8 cellular contexts compared by ENCODE assay signal in the genomic region with DNA sequence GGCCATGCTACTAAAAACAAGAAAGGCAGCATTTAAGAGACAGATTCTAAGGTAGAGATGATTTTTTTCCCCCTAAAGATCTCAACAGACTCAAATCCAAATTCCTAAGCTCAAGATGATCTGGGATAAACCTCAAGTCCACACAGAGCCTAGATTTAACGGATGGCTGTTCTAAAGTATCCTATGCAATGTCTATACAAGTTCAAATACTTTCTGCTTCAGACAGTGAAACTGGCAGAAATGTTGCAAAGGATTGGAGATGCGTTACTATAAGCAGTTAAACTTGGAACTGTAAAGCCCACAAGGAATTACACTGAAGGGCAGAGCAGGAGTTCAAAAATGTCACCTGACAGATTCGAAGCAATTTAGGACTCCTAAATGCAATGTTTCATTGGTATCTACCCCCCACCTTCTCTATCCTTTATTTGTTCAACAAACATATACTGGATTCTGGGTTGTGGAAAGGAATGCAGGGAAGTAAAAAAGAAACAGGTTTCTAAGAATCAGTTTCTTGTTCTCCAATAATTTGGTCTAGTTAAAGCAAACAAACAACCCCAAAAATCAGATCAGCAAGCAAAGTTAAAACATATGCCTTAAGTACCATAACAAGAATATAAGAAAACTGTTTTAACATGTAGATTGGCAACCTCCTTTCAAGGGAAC. TPM values are rescaled to one million over a fixed set of nuclear protein-coding genes. Genes with fewer than 3 reads are reported as not detected.
DNase-seq lines count a peak whose midpoint lies in the region; ATAC-seq and TF ChIP-seq lines count a peak whose summit lies in the region.

No MANE protein-coding gene starts in this region.

- CTCF ChIA-PET in MCF 10A (lab: Yijun Ruan, JAX): interaction anchor here (0.5 to 3.0 kb wide), 4 partner anchors 78 to 213 kb away, joined by 3 to 13 read pairs (median 8); no protein-coding TSS in a partner anchor

- no peak for TF ChIP-seq EP300 in suprapubic skin (IDR thresholded peaks at IDR 0.05)

- peak overlapping the region; percentile 91 for H3K4me3 Mint-ChIP-seq in activated CD4-positive, alpha-beta T cell treated with anti-CD3 and anti-CD28 coated beads, Interleukin-2, amount 10 ng/mL, durations not matched to agents 24 days and 14 days
- H3K4me3 Mint-ChIP-seq in MCF 10A (ENCODE audit: unreplicated experiment): peak overlapping the region; percentile 90

- POLR2A ChIA-PET in MCF 10A (lab: Yijun Ruan, JAX): interaction anchor here (0.6 to 5.5 kb wide), 10 partner anchors 14 to 306 kb away, joined by 3 to 141 read pairs (median 7); a partner anchor contains a TSS

- peaks cover 31% of the 10 kb centered on the region for H3K27me3 Mint-ChIP-seq in activated CD4-positive, alpha-beta T cell treated with anti-CD3 and anti-CD28 coated beads, Interleukin-2, amount 10 ng/mL, durations not matched to agents 24 days and 14 days
- no peaks in the 10 kb centered on the region for H3K27me3 Mint-ChIP-seq in MCF 10A (ENCODE audit: insufficient read depth, unreplicated experiment)

- H3K9me3 ChIP-seq in left lung: no peaks in the 10 kb centered on the region
- no peaks in the 10 kb centered on the region for H3K9me3 ChIP-seq in suprapubic skin

- H3K27ac ChIP-seq in left lung (peak overlapping the region; percentile 81 to 89), suprapubic skin (peak overlapping the region; percentile 95)

- H3K27me3 ChIP-seq in left lung: no peaks in the 10 kb centered on the region
- no peaks in the 10 kb centered on the region for H3K27me3 ChIP-seq in suprapubic skin

- peaks cover 4 to 17% of the 10 kb centered on the region in 2 donors for H3K4me1 ChIP-seq in left lung
- peaks cover 37% of the 10 kb centered on the region for H3K4me1 ChIP-seq in suprapubic skin

- H3K4me1 Mint-ChIP-seq in activated CD4-positive, alpha-beta T cell treated with anti-CD3 and anti-CD28 coated beads, Interleukin-2, amount 10 ng/mL, durations not matched to agents 24 days and 14 days: peaks cover 30% of the 10 kb centered on the region
- H3K4me1 Mint-ChIP-seq in MCF 10A (ENCODE audit: insufficient read depth, unreplicated experiment): peaks cover 22% of the 10 kb centered on the region

- 27% methylated on average over 3 of the region's 3 CpGs for WGBS in suprapubic skin

- peak overlapping the region; percentile 71 to 75 for H3K4me3 ChIP-seq in left lung
- H3K4me3 ChIP-seq in suprapubic skin: peak overlapping the region; percentile 96

- H3K36me3 ChIP-seq in left lung: no peaks in the 10 kb centered on the region
- H3K36me3 ChIP-seq in suprapubic skin: no peaks in the 10 kb centered on the region

- ATAC-seq in left lung (no peak), HG02852 (IDR thresholded peaks at IDR 0.05; ENCODE audit: unreplicated experiment) (no peak), GM19463 (IDR thresholded peaks at IDR 0.05; ENCODE audit: unreplicated experiment) (no peak)

- intact Hi-C loops in activated CD4-positive, alpha-beta T cell treated with anti-CD3 and anti-CD28 coated beads, Interleukin-2, amount 10 ng/mL, durations not matched to agents 24 days and 14 days (cut with micrococcal nuclease): loop anchor here (2.0 to 10.0 kb wide), 2 partner anchors 65 to 531 kb away; a partner anchor contains a TSS
- intact Hi-C loops in MCF 10A (cut with micrococcal nuclease) (loop anchor here (5.0 kb wide), 1 partner anchor 66 kb away; a partner anchor contains a TSS), left lung (cut with DNase I) (no loop called here)

- DNase-seq in activated CD4-positive, alpha-beta T cell treated with anti-CD3 and anti-CD28 coated beads, Interleukin-2, amount 10 ng/mL, durations not matched to agents 24 days and 14 days: no peak
- no peak for DNase-seq in activated CD4-positive, alpha-beta T cell treated with anti-CD3 and anti-CD28 coated beads, Interleukin-2, amount 50 U/mL, for 4 hours
- DNase-seq in MCF 10A (ENCODE audit: unreplicated experiment) (no peak), left lung (no peak), suprapubic skin (ENCODE audit: low spot score in 2 of 2) (no peak), GDM1 (lab: John Stamatoyannopoulos, UW) (no peak)

- TF ChIP-seq CTCF in MCF 10A (IDR thresholded peaks at IDR 0.05; ENCODE audit: unreplicated experiment): no peak
- no peak for TF ChIP-seq CTCF in left lung (IDR thresholded peaks at IDR 0.05)
- TF ChIP-seq CTCF in suprapubic skin (IDR thresholded peaks at IDR 0.05): no peak

- BruUV-seq in MCF 10A (replicated peaks; lab: Mats Ljungman, UMichigan): TSS peak; percentile 32

- H3K36me3 Mint-ChIP-seq in activated CD4-positive, alpha-beta T cell treated with anti-CD3 and anti-CD28 coated beads, Interleukin-2, amount 10 ng/mL, durations not matched to agents 24 days and 14 days (ENCODE audit: low read depth): no peaks in the 10 kb centered on the region
- no peaks in the 10 kb centered on the region for H3K36me3 Mint-ChIP-seq in MCF 10A (ENCODE audit: insufficient read depth, unreplicated experiment)

- no peaks in the 10 kb centered on the region for H3K9me3 Mint-ChIP-seq in activated CD4-positive, alpha-beta T cell treated with anti-CD3 and anti-CD28 coated beads, Interleukin-2, amount 10 ng/mL, durations not matched to agents 24 days and 14 days
- no peaks in the 10 kb centered on the region for H3K9me3 Mint-ChIP-seq in MCF 10A (ENCODE audit: unreplicated experiment)

- no peak overlapping the region for H3K27ac Mint-ChIP-seq in activated CD4-positive, alpha-beta T cell treated with anti-CD3 and anti-CD28 coated beads, Interleukin-2, amount 10 ng/mL, durations not matched to agents 24 days and 14 days
- H3K27ac Mint-ChIP-seq in MCF 10A (ENCODE audit: low read depth, unreplicated experiment): peak overlapping the region; percentile 81

- TF ChIP-seq POLR2A in suprapubic skin (IDR thresholded peaks at IDR 0.05): no peak

RNA-seq across cellular contexts. Expression of a gene that starts 1.6 kb away (rescaled TPM):
- total RNA-seq in activated CD4-positive, alpha-beta T cell treated with anti-CD3 and anti-CD28 coated beads, Interleukin-2, amount 10 ng/mL, durations not matched to agents 24 days and 14 days: 0.84 and 1.0 TPM in 2 replicates
- total RNA-seq in MCF 10A (2022) (7.6 and 9.2 TPM in 2 replicates), left lung (10 to 100 TPM; 16.9 to 20.3 TPM), suprapubic skin (10 to 100 TPM in 2 of 4 donors, 1 to 10 TPM in 2; 8.0 to 20.9 (median 11.3) TPM)

Comparison
In these comparisons a context has a peak if more than half of its experiments do, and no peak if none do; other contexts are left out.
1. intact Hi-C loops: an anchor here in activated CD4-positive, alpha-beta T cell treated with anti-CD3 and anti-CD28 coated beads, Interleukin-2, amount 10 ng/mL, durations not matched to agents 24 days and 14 days (2.0 to 10.0 kb wide) and MCF 10A (5.0 kb wide); none called in left lung.